28 cellular contexts compared by ENCODE assay signal in the genomic region with DNA sequence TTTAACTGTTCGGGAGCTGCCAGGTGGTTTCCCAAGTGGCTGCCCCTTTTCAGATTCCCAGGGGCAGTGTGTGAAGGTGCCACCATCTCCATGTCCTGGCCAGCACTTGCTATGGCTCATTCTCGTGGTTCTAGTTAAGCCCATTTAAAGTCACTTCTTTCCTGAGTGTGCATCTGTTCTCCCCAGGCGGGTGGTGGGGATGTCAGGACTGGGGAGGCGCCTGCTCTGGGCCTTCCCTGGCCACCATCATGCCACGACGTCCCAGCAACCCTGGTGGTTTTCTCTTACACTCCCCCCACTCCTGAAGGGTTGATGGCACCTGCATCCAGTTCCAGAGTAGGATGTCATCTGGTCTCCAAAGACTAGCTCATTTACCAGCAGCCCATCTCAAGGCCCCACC.
"Had no signal": no experiment of that assay in that cellular context is flagged by ENCODE, and none has a peak within 500 bp of the region (broad histone marks: within the 10 kb centered on the region; RNA-seq: fewer than 3 reads in every experiment).

No MANE protein-coding gene starts in this region.

- H3K36me3 ChIP-seq: ascending aorta, cardiac muscle cell had no signal

- H3K9me3 ChIP-seq: ascending aorta had no signal

- H3K4me1 ChIP-seq: ascending aorta had no signal

- DNase-seq: activated B cell treated with CpG ODN at 0.5 μM for 24 hours; activated CD4-positive, alpha-beta memory T cell treated with anti-CD3 and anti-CD28 coated beads, Interleukin-2, amount 10 ng/mL, durations not matched to agents 7 days and 5 days; activated CD4-positive, alpha-beta T cell treated with anti-CD3 and anti-CD28 coated beads for 4 hours; activated CD4-positive, alpha-beta T cell treated with anti-CD3 and anti-CD28 coated beads, Interleukin-2, amount 10 ng/mL, durations not matched to agents 24 days and 14 days; activated CD4-positive, alpha-beta T cell treated with anti-CD3 and anti-CD28 coated beads, Interleukin-2, amount 50 U/mL, for 48 hours; activated CD4-positive, CD25-positive, alpha-beta regulatory T cell treated with anti-CD3 and anti-CD28 coated beads, Interleukin-2, amount 50 U/mL, for 72 hours; activated CD8-positive, alpha-beta memory T cell treated with anti-CD3 and anti-CD28 coated beads for 24 hours; activated CD8-positive, alpha-beta memory T cell treated with anti-CD3 and anti-CD28 coated beads, Interleukin-2, amount 10 ng/mL, durations not matched to agents 7 days and 5 days; activated CD8-positive, alpha-beta memory T cell treated with anti-CD3 and anti-CD28 coated beads, Interleukin-2, amount 50 U/mL, for 48 hours; activated CD8-positive, alpha-beta T cell treated with anti-CD3 and anti-CD28 coated beads, Interleukin-2, amount 10 ng/mL, durations not matched to agents 7 days and 5 days; activated effector memory CD4-positive, alpha-beta T cell treated with Interleukin-2 at 50 U/mL for 16 hours; activated gamma-delta T cell; activated naive CD4-positive, alpha-beta T cell treated with anti-CD3 and anti-CD28 coated beads, Interleukin-2, amount 10 ng/mL, durations not matched to agents 7 days and 5 days; activated naive CD4-positive, alpha-beta T cell treated with Interleukin-2 at 50 U/mL for 16 hours; activated naive CD8-positive, alpha-beta T cell treated with anti-CD3 and anti-CD28 coated beads, Interleukin-2, amount 10 ng/mL, durations not matched to agents 7 days and 5 days; activated naive CD8-positive, alpha-beta T cell treated with anti-CD3 and anti-CD28 coated beads, Interleukin-2, amount 50 U/mL, for 24 hours; activated T-cell treated with anti-CD3 and anti-CD28 coated beads, Interleukin-2, amount 50 U/mL, for 24 hours; activated T-cell treated with anti-CD3 and anti-CD28 coated beads, Interleukin-2, amount 50 U/mL, for 48 hours; amygdala; anterior cingulate cortex; caudate nucleus; cerebellar nuclear complex; T-helper 1 cell; T-helper 2 cell; T-helper 9 cell had no signal

- H3K27ac ChIP-seq: ascending aorta, cardiac muscle cell, VCaP had no signal

- H3K4me3 ChIP-seq: ascending aorta, cardiac muscle cell had no signal

- ATAC-seq: activated CD8-positive, alpha-beta memory T cell treated with anti-CD3 and anti-CD28 coated beads, Interleukin-2, amount 10 ng/mL, durations not matched to agents 7 days and 5 days; activated CD8-positive, alpha-beta T cell treated with anti-CD3 and anti-CD28 coated beads, Interleukin-2, amount 10 ng/mL, durations not matched to agents 7 days and 5 days; activated naive CD8-positive, alpha-beta T cell treated with anti-CD3 and anti-CD28 coated beads, Interleukin-2, amount 50 U/mL, for 24 hours had no signal

- H3K27me3 ChIP-seq: ascending aorta, cardiac muscle cell had no signal
